Comparison of ENCODE assay signal across 9 cellular contexts in the genomic region with DNA sequence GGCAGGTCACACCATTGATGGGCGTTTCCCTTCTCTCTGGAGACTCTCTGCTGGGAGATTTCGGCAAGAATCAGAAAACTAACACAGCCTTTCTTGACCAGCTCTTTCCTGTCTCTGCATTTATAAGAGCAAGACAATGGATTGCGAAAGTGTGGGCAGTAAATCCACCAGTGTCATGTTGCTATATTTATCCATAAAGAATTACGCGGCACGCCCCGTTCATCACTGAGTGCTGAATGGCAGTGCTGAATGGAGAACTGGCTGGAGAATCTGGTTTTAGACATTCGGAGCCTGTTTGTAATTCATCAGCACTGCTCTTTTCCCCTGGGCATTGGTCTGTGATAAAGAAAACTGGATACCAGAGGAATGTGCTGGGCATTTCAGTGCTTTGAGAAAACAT. TPM values are rescaled to one million over a fixed set of nuclear protein-coding genes. Genes with fewer than 3 reads are reported as not detected.
DNase-seq lines count a peak whose midpoint lies in the region; ATAC-seq and TF ChIP-seq lines count a peak whose summit lies in the region.
"Had no signal": no experiment of that assay in that cellular context is flagged by ENCODE, and none has a peak within 500 bp of the region (broad histone marks: within the 10 kb centered on the region; RNA-seq: fewer than 3 reads in every experiment).

No MANE protein-coding gene starts in this region.

- DNase-seq in GM04503 (ENCODE audit: low read depth): peak; percentile 91
- peak; percentile 79 for DNase-seq in RPMI7951 (ENCODE audit: low read depth)
- peak; percentile 91 for DNase-seq in fibroblast of mammary gland (ENCODE audit: low read depth)
- peak; percentile 19 for DNase-seq in renal cortical epithelial cell (ENCODE audit: low read depth)

- no peak overlapping the region for H3K4me3 ChIP-seq in fibroblast of mammary gland (ENCODE audit: control insufficient read depth, low read depth, low read length)

- no peak for ATAC-seq in stimulated activated memory B cell treated with anti-CD40 and anti-IgM and Interleukin-4, amounts not matched to agents 10 μg/mL and 1 μg/mL and 100 μg/mL, for 72 hours
- ATAC-seq in GM19328 (IDR thresholded peaks at IDR 0.05; ENCODE audit: unreplicated experiment) (no peak), HG03039 (IDR thresholded peaks at IDR 0.05; ENCODE audit: unreplicated experiment) (no peak), HG02571 (IDR thresholded peaks at IDR 0.05; ENCODE audit: unreplicated experiment) (no peak)

- no peak for TF ChIP-seq CTCF in fibroblast of mammary gland (conservative IDR thresholded peaks at IDR 0.05; ENCODE audit: control insufficient read depth, insufficient read depth, low read depth, low read length)

- H3K4me1 Mint-ChIP-seq in stimulated activated memory B cell treated with anti-CD40 and anti-IgM and Interleukin-4, amounts not matched to agents 10 μg/mL and 1 μg/mL and 100 μg/mL, for 72 hours: peaks cover 12% of the 10 kb centered on the region

- no peak overlapping the region for H3K4me3 Mint-ChIP-seq in stimulated activated memory B cell treated with anti-CD40 and anti-IgM and Interleukin-4, amounts not matched to agents 10 μg/mL and 1 μg/mL and 100 μg/mL, for 72 hours
- H3K4me3 Mint-ChIP-seq: T-cell had no signal

- H3K36me3 Mint-ChIP-seq in stimulated activated memory B cell treated with anti-CD40 and anti-IgM and Interleukin-4, amounts not matched to agents 10 μg/mL and 1 μg/mL and 100 μg/mL, for 72 hours: no peaks in the 10 kb centered on the region
- H3K36me3 Mint-ChIP-seq: T-cell had no signal

- H3K27ac Mint-ChIP-seq in stimulated activated memory B cell treated with anti-CD40 and anti-IgM and Interleukin-4, amounts not matched to agents 10 μg/mL and 1 μg/mL and 100 μg/mL, for 72 hours: no peak overlapping the region
- H3K27ac Mint-ChIP-seq: T-cell had no signal

- H3K9me3 Mint-ChIP-seq in stimulated activated memory B cell treated with anti-CD40 and anti-IgM and Interleukin-4, amounts not matched to agents 10 μg/mL and 1 μg/mL and 100 μg/mL, for 72 hours: no peaks in the 10 kb centered on the region
- H3K9me3 Mint-ChIP-seq: T-cell had no signal

- peaks cover 36% of the 10 kb centered on the region for H3K27me3 Mint-ChIP-seq in stimulated activated memory B cell treated with anti-CD40 and anti-IgM and Interleukin-4, amounts not matched to agents 10 μg/mL and 1 μg/mL and 100 μg/mL, for 72 hours

RNA-seq across cellular contexts. Expression of a gene that starts 2.0 kb away (rescaled TPM):
- total RNA-seq in RPMI7951 (2014; rRNA removed; shearing (Covaris generic)): 1.1 and 2.6 TPM in 2 replicates
- total RNA-seq in renal cortical epithelial cell: 0.20 and 0.52 TPM in 2 replicates

Comparison
In these comparisons a context has a peak if more than half of its experiments do, and no peak if none do; other contexts are left out.
1. DNase-seq: peak in every context shown above with its lines; median percentile 91 in GM04503; 91 in fibroblast of mammary gland; 79 in RPMI7951; 19 in renal cortical epithelial cell.